Comparison of ENCODE assay signal across 32 cellular contexts in the genomic region with DNA sequence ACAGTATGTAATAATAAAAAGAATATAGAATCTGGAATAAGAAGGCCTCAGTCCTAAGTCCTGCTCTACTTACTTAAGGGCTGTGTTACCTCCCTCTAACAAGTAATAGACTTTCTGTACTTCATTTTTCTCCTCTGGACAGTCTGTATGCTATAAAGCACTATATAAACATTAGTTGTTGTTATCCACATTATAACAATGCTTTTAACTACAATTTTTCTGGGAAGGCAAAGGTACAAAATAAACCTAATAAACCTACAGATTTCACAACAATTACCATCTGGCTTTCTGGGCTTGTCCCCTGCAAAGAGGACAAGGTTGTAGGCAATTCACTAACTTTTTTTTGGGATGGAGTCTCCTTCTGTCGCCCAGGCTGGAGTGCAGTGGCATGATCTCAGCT.
"Had no signal": no experiment of that assay in that cellular context is flagged by ENCODE, and none has a peak within 500 bp of the region (broad histone marks: within the 10 kb centered on the region; RNA-seq: fewer than 3 reads in every experiment).

No MANE protein-coding gene starts in this region.

- H3K27ac ChIP-seq: adrenal gland, body of pancreas, esophagus muscularis mucosa, foreskin keratinocyte, gastrocnemius medialis, heart left ventricle had no signal

- H3K9me3 ChIP-seq: adrenal gland, body of pancreas, esophagus muscularis mucosa, gastrocnemius medialis, heart left ventricle had no signal

- H3K9me3 Mint-ChIP-seq: activated B cell treated with CpG ODN at 0.5 μM for 24 hours; activated CD8-positive, alpha-beta T cell treated with anti-CD3 and anti-CD28 coated beads for 36 hours; activated naive CD8-positive, alpha-beta T cell treated with anti-CD3 and anti-CD28 coated beads, Interleukin-2, amount 50 U/mL, for 24 hours; activated T-cell treated with anti-CD3 and anti-CD28 coated beads, Interleukin-2, amount 50 U/mL, for 4 hours; activated T-helper 17 cell treated with anti-CD3 and anti-CD28 coated beads, Interleukin-2, amount 50 U/mL, for 72 hours; effector memory CD8-positive, alpha-beta T cell had no signal

- H3K4me3 Mint-ChIP-seq: activated B cell treated with CpG ODN at 0.5 μM for 24 hours; activated CD8-positive, alpha-beta T cell treated with anti-CD3 and anti-CD28 coated beads for 36 hours; activated naive CD8-positive, alpha-beta T cell; activated naive CD8-positive, alpha-beta T cell treated with anti-CD3 and anti-CD28 coated beads, Interleukin-2, amount 50 U/mL, for 24 hours; activated T-cell treated with anti-CD3 and anti-CD28 coated beads, Interleukin-2, amount 50 U/mL, for 4 hours; activated T-helper 17 cell treated with anti-CD3 and anti-CD28 coated beads, Interleukin-2, amount 50 U/mL, for 72 hours; effector memory CD8-positive, alpha-beta T cell had no signal

- H3K4me1 ChIP-seq: adrenal gland, body of pancreas had no signal

- H3K27ac Mint-ChIP-seq: activated B cell treated with CpG ODN at 0.5 μM for 24 hours; activated CD8-positive, alpha-beta T cell treated with anti-CD3 and anti-CD28 coated beads for 36 hours; activated naive CD8-positive, alpha-beta T cell; activated naive CD8-positive, alpha-beta T cell treated with anti-CD3 and anti-CD28 coated beads, Interleukin-2, amount 50 U/mL, for 24 hours; activated T-helper 17 cell treated with anti-CD3 and anti-CD28 coated beads, Interleukin-2, amount 50 U/mL, for 72 hours had no signal

- DNase-seq: activated B cell treated with CpG ODN at 0.5 μM for 24 hours; activated CD4-positive, alpha-beta T cell treated with anti-CD3 and anti-CD28 coated beads for 48 hours; activated CD4-positive, alpha-beta T cell treated with anti-CD3 and anti-CD28 coated beads, Interleukin-2, amount 50 U/mL, for 1 hour; activated CD4-positive, alpha-beta T cell treated with anti-CD3 and anti-CD28 coated beads, Interleukin-2, amount 50 U/mL, for 48 hours; activated CD8-positive, alpha-beta memory T cell treated with anti-CD3 and anti-CD28 coated beads for 24 hours; activated CD8-positive, alpha-beta T cell treated with anti-CD3 and anti-CD28 coated beads for 36 hours; activated effector memory CD4-positive, alpha-beta T cell treated with Interleukin-2 at 50 U/mL for 16 hours; activated gamma-delta T cell treated with Interleukin-2 at 50 U/mL for 16 hours; activated naive CD4-positive, alpha-beta T cell treated with anti-CD3 and anti-CD28 coated beads, Interleukin-2, amount 50 U/mL, for 16 hours; activated naive CD4-positive, alpha-beta T cell treated with Interleukin-2 at 50 U/mL for 16 hours; activated naive CD8-positive, alpha-beta T cell treated with anti-CD3 and anti-CD28 coated beads, Interleukin-2, amount 50 U/mL, for 24 hours; activated T-cell treated with anti-CD3 and anti-CD28 coated beads, Interleukin-2, amount 50 U/mL, for 4 hours; adrenal gland; amygdala; aorta; body of pancreas; caudate nucleus; cortex of kidney; dermis blood vessel endothelial cell; effector CD4-positive, alpha-beta T cell; effector memory CD8-positive, alpha-beta T cell; erythroblast; foreskin keratinocyte; gastrocnemius medialis; glutamatergic neuron; heart left ventricle; T-helper 1 cell; T-helper 2 cell had no signal

- H3K27me3 ChIP-seq: adrenal gland, body of pancreas, esophagus muscularis mucosa, foreskin keratinocyte, gastrocnemius medialis, heart left ventricle had no signal

- ATAC-seq: activated CD4-positive, CD25-positive, alpha-beta regulatory T cell treated with anti-CD3 and anti-CD28 coated beads, Interleukin-2, amount 50 U/mL, for 24 hours; activated CD8-positive, alpha-beta T cell treated with anti-CD3 and anti-CD28 coated beads for 36 hours; activated naive CD8-positive, alpha-beta T cell treated with anti-CD3 and anti-CD28 coated beads, Interleukin-2, amount 50 U/mL, for 24 hours; activated T-cell treated with anti-CD3 and anti-CD28 coated beads, Interleukin-2, amount 50 U/mL, for 4 hours; activated T-helper 17 cell treated with anti-CD3 and anti-CD28 coated beads, Interleukin-2, amount 50 U/mL, for 72 hours; body of pancreas; effector memory CD8-positive, alpha-beta T cell; foreskin keratinocyte; gastrocnemius medialis; heart left ventricle had no signal

- H3K27me3 Mint-ChIP-seq: activated B cell treated with CpG ODN at 0.5 μM for 24 hours; activated CD8-positive, alpha-beta T cell treated with anti-CD3 and anti-CD28 coated beads for 36 hours; activated naive CD8-positive, alpha-beta T cell; activated naive CD8-positive, alpha-beta T cell treated with anti-CD3 and anti-CD28 coated beads, Interleukin-2, amount 50 U/mL, for 24 hours; activated T-helper 17 cell treated with anti-CD3 and anti-CD28 coated beads, Interleukin-2, amount 50 U/mL, for 72 hours; effector memory CD8-positive, alpha-beta T cell had no signal

- H3K4me3 ChIP-seq: adrenal gland, body of pancreas, esophagus muscularis mucosa, gastrocnemius medialis, heart left ventricle had no signal
